Comparison of ENCODE assay signal across 1 cellular context in the genomic region with DNA sequence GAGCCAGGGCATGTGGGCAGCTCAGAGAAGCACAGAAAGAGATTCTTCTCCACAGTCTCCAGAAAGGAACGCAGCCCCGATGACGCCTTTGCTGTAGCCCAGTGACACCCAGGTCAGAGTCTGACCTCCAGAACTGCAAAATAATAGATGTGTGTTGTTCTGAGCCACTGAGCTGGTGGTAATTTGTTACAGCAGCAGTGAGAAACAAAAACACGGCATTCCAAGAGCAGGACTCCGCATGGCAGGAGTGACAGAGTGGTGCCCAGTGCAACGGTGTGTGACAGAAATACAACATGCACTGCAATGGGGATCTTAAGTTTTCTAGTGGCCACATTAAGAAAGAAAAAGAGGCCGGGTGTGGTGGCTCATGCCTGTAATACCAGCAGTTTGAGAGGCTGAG. TPM values are rescaled to one million over a fixed set of nuclear protein-coding genes. Genes with fewer than 3 reads are reported as not detected.
"Had no signal": no experiment of that assay in that cellular context is flagged by ENCODE, and none has a peak within 500 bp of the region (broad histone marks: within the 10 kb centered on the region; RNA-seq: fewer than 3 reads in every experiment).

No MANE protein-coding gene starts in this region.

RNA-seq across cellular contexts. Expression of gene GPAT2, which starts 18.7 kb away (rescaled TPM):
- total RNA-seq: chondrocyte had no signal
